Comparison of ENCODE assay signal across 8 cellular contexts in genomic region chr19:20167020-20167644, GRCh38. TPM values are rescaled to one million over a fixed set of nuclear protein-coding genes. Genes with fewer than 3 reads are reported as not detected.
DNase-seq lines count a peak whose midpoint lies in the region; ATAC-seq and TF ChIP-seq lines count a peak whose summit lies in the region.

ZNF486 (plus strand) TSS chr19:20167214; CDS start chr19:20167331, 117 bp downstream.

- no peaks in the 10 kb centered on the region for H3K4me1 Mint-ChIP-seq in nephron

- TSS peak; percentile 60 for BruUV-seq in PC-9 (replicated peaks; lab: Mats Ljungman, UMichigan)

- no peaks in the 10 kb centered on the region for H3K27me3 ChIP-seq in PC-9 (ENCODE audit: insufficient read depth, low read depth)

- ATAC-seq in GM18502 (IDR thresholded peaks at IDR 0.05; ENCODE audit: poor library complexity, unreplicated experiment) (peak; percentile 91), HG02981 (IDR thresholded peaks at IDR 0.05; ENCODE audit: unreplicated experiment) (peak; percentile 94)

- H3K4me2 ChIP-seq in PC-9, result peak within 1 kb of the TSS; percentile 79

- H3K4me3 Mint-ChIP-seq in nephron, result peak within 1 kb of the TSS; percentile 99

- no peaks in the 10 kb centered on the region for H4K20me1 ChIP-seq in PC-9 (ENCODE audit: insufficient read depth)

- H3K79me2 ChIP-seq in PC-9 (ENCODE audit: low read depth), result peaks cover 13% of the 10 kb centered on the region; the same call in 1 of the 2 replicates

- peaks cover 12% of the 10 kb centered on the region; the same call in 1 of the 2 replicates for H3K9me3 ChIP-seq in PC-9 (ENCODE audit: insufficient read depth, low read depth)

- DNase-seq in PC-9, result peak; percentile 92 to 94
- DNase-seq in activated effector memory CD4-positive, alpha-beta T cell treated with Interleukin-2 at 50 U/mL for 16 hours, result peak; percentile 89
- peak; percentile 93 to 98 for DNase-seq in foreskin fibroblast
- DNase-seq in stimulated activated naive CD4-positive, alpha-beta T cell (lab: John Stamatoyannopoulos, UW), result peak; percentile 83 to 94 (median 88)
- DNase-seq in NOMO-1 treated with dmso at 0.1 percent for 144 hours (lab: John Stamatoyannopoulos, UW; ENCODE audit: unreplicated experiment), result no peak

- H3F3A ChIP-seq in PC-9 (ENCODE audit: insufficient read depth, low read depth), result no peaks in the 10 kb centered on the region

- POLR2A ChIA-PET in PC-9 (lab: Charles Lee; ENCODE audit: unreplicated experiment), result interaction anchor here (0.5 to 0.6 kb wide), 2 partner anchors 266 to 391 kb away, joined by 3 to 5 read pairs; partner anchors contain the start of gene ZNF93

- CTCF ChIA-PET in PC-9 (lab: Charles Lee), result interaction anchor here (0.6 kb wide), 1 partner anchor 345 kb away, joined by 4 read pairs; the partner anchor contains the start of gene ZNF506

- peak within 1 kb of the TSS; percentile 36; the same call in 1 of the 2 replicates for H3K27ac ChIP-seq in PC-9

- H2AFZ ChIP-seq in PC-9, result peak within 1 kb of the TSS; percentile 91

- H3K36me3 Mint-ChIP-seq in nephron (ENCODE audit: low read depth), result peaks cover 48% of the 10 kb centered on the region

- peak within 1 kb of the TSS; percentile 81 to 98 (median 93) for H3K27ac Mint-ChIP-seq in nephron

- H3K9me2 ChIP-seq in PC-9 (ENCODE audit: insufficient read depth), result no peaks in the 10 kb centered on the region

- H3K4me3 ChIP-seq in PC-9, result peak within 1 kb of the TSS; percentile 84
- H3K4me3 ChIP-seq in foreskin fibroblast (ENCODE audit: low read depth in 1 of 2, low read length in 2 of 2), result peak within 1 kb of the TSS; percentile 59 to 87

- TF ChIP-seq CTCF in PC-9 (conservative IDR thresholded peaks at IDR 0.05), result no peak
- TF ChIP-seq CTCF in foreskin fibroblast (IDR thresholded peaks at IDR 0.05; ENCODE audit: low read depth, low read length), result no peak
- TF ChIP-seq CTCF in nephron (IDR thresholded peaks at IDR 0.05; ENCODE audit: unreplicated experiment in 3 of 3), result no peak

- H3K27me3 Mint-ChIP-seq in nephron (ENCODE audit: low read depth), result no peaks in the 10 kb centered on the region

- no peaks in the 10 kb centered on the region; the same call in 1 of the 2 replicates for H3K4me1 ChIP-seq in PC-9 (replicated peaks; ENCODE audit: insufficient read depth)

- peaks cover 18% of the 10 kb centered on the region; the same call in 1 of the 2 replicates for H3K36me3 ChIP-seq in PC-9 (ENCODE audit: low read depth)

- intact Hi-C loops in PC-9 (cut with micrococcal nuclease; ENCODE audit: unreplicated experiment), result no loop called here

- peaks cover 37% of the 10 kb centered on the region for H3K9me3 Mint-ChIP-seq in nephron

RNA-seq across cellular contexts. Expression of gene ZNF486, which starts in this region (rescaled TPM):
- total RNA-seq in PC-9 (2021), result 4.8 and 6.6 TPM in 2 replicates
